Comparison of ENCODE assay signal across 10 cellular contexts in genomic region chr19:1018932-1019615, GRCh38. TPM values are rescaled to one million over a fixed set of nuclear protein-coding genes. Genes with fewer than 3 reads are reported as not detected.
DNase-seq lines count a peak whose midpoint lies in the region; ATAC-seq and TF ChIP-seq lines count a peak whose summit lies in the region.
"Had no signal": no experiment of that assay in that cellular context is flagged by ENCODE, and none has a peak within 500 bp of the region (broad histone marks: within the 10 kb centered on the region; RNA-seq: fewer than 3 reads in every experiment).

No MANE protein-coding gene starts in this region.

- WGBS in gastroesophageal sphincter (ENCODE audit: low coverage in 1 of 2), 2 donors, result 67 to 100% methylated on average over 1 of the region's 17 CpGs

- H3K4me2 ChIP-seq in GM23338, result peak overlapping the region; percentile 87

- H3K9me3 Mint-ChIP-seq in GM23338, result peaks cover 3% of the 10 kb centered on the region; the same call in 2 of the 3 replicates

- no peaks in the 10 kb centered on the region for H3K36me3 ChIP-seq in GM23338 (ENCODE audit: insufficient read depth)
- peaks cover 0 to 21% of the 10 kb centered on the region in 2 donors for H3K36me3 ChIP-seq in gastroesophageal sphincter
- peaks cover 0 to 2% (median under 1%) of the 10 kb centered on the region in 3 donors for H3K36me3 ChIP-seq in skeletal muscle tissue (ENCODE audit: control insufficient read depth in 3 of 3, insufficient read depth in 3 of 3, low read length in 3 of 3)

- H3K79me2 ChIP-seq in GM23338 (replicated peaks; ENCODE audit: insufficient read depth), result peaks cover 65% of the 10 kb centered on the region

- H2AFZ ChIP-seq in GM23338, result no peak overlapping the region

- TF ChIP-seq POLR2A in gastroesophageal sphincter (IDR thresholded peaks at IDR 0.05), result no peak

- peaks cover 26% of the 10 kb centered on the region for H3K4me1 Mint-ChIP-seq in GM23338

- no peak for DNase-seq in GM23338 (ENCODE audit: low spot score)
- no peak for DNase-seq in NCI-H1105 (lab: John Stamatoyannopoulos, UW)
- DNase-seq in pons (ENCODE audit: low spot score), result no peak
- DNase-seq: effector CD8-positive, alpha-beta T cell had no signal

- H3K4me1 ChIP-seq in GM23338 (ENCODE audit: insufficient read depth) (peaks cover 8% of the 10 kb centered on the region; the same call in 1 of the 2 replicates), gastroesophageal sphincter (peaks cover 0 to 83% (median 59%) of the 10 kb centered on the region in 3 donors), skeletal muscle tissue (ENCODE audit: control insufficient read depth in 3 of 3, insufficient read depth in 3 of 3, low read length in 3 of 3) (peaks cover 54 to 67% (median 65%) of the 10 kb centered on the region in 3 donors)

- H3K4me3 Mint-ChIP-seq in GM23338, result peak overlapping the region; percentile 94

- H3F3A ChIP-seq in GM23338 (replicated peaks; ENCODE audit: low read depth), result peaks cover 14% of the 10 kb centered on the region; the same call in 1 of the 2 replicates

- H3K27me3 Mint-ChIP-seq in GM23338 (ENCODE audit: insufficient read depth, low read depth, poor library complexity), result peaks cover 16% of the 10 kb centered on the region

- peaks cover 15% of the 10 kb centered on the region for H4K20me1 ChIP-seq in GM23338 (replicated peaks; ENCODE audit: insufficient read depth)

- no peak overlapping the region for H3K27ac Mint-ChIP-seq in GM23338

- no peak for TF ChIP-seq CTCF in GM23338 (conservative IDR thresholded peaks at IDR 0.05; ENCODE audit: low read depth in 2 of 2)
- TF ChIP-seq CTCF in VCaP (conservative IDR thresholded peaks at IDR 0.05), result no peak
- TF ChIP-seq CTCF in gastroesophageal sphincter (IDR thresholded peaks at IDR 0.05), result no peak

- H3K9ac ChIP-seq in skeletal muscle tissue (ENCODE audit: low read depth in 1 of 3, low read length in 3 of 3), result peak overlapping the region; percentile 59 to 94 (median 90)

- H3K4me3 ChIP-seq in GM23338 (peak overlapping the region; percentile 91), gastroesophageal sphincter (peak overlapping the region; percentile 73 to 85), skeletal muscle tissue (ENCODE audit: low read length in 3 of 3) (peak overlapping the region; percentile 88 to 94 (median 91))

- no peaks in the 10 kb centered on the region for H3K9me3 ChIP-seq in gastroesophageal sphincter
- no peaks in the 10 kb centered on the region for H3K9me3 ChIP-seq in skeletal muscle tissue (ENCODE audit: control insufficient read depth in 3 of 3, low read length in 3 of 3)

- H3K27me3 ChIP-seq in GM23338 (ENCODE audit: insufficient read depth), result no peaks in the 10 kb centered on the region
- H3K27me3 ChIP-seq in gastroesophageal sphincter, result no peaks in the 10 kb centered on the region
- H3K27me3 ChIP-seq in skeletal muscle tissue (ENCODE audit: control insufficient read depth in 3 of 3, insufficient read depth in 3 of 3, low read length in 3 of 3), result no peaks in the 10 kb centered on the region

- no peak overlapping the region for H3K27ac ChIP-seq in GM23338 (ENCODE audit: low read depth)
- peak overlapping the region; percentile 87; the same call in 1 of the 2 replicates for H3K27ac ChIP-seq in VCaP
- H3K27ac ChIP-seq in gastroesophageal sphincter, result peak overlapping the region in 2 of 4 donors; percentile 99
- H3K27ac ChIP-seq in skeletal muscle tissue (ENCODE audit: low read depth, low read length), result no peak overlapping the region

- no peaks in the 10 kb centered on the region for H3K9me2 ChIP-seq in GM23338 (ENCODE audit: insufficient read depth)

- no peak for TF ChIP-seq EP300 in gastroesophageal sphincter (IDR thresholded peaks at IDR 0.05)

- peaks cover 2% of the 10 kb centered on the region; the same call in 2 of the 3 replicates for H3K36me3 Mint-ChIP-seq in GM23338 (ENCODE audit: low read depth)

- ATAC-seq in GM23338 (no peak), gastroesophageal sphincter (no peak), GM18519 (IDR thresholded peaks at IDR 0.05; ENCODE audit: low FRiP score, unreplicated experiment) (no peak), HG03139 (IDR thresholded peaks at IDR 0.05; ENCODE audit: unreplicated experiment) (no peak)

TF ChIP-seq in GM23338, 12 proteins besides CTCF, POLR2A, EP300 and RAD21 (continues in another document):
- no peak for TF ChIP-seq REST (IDR thresholded peaks at IDR 0.05; ENCODE audit: unreplicated experiment)
- no peak for TF ChIP-seq JUNB (IDR thresholded peaks at IDR 0.05; ENCODE audit: unreplicated experiment)
- no peak for TF ChIP-seq NANOG (IDR thresholded peaks at IDR 0.05; ENCODE audit: borderline replicate concordance)
- TF ChIP-seq CREB1 (CRISPR knock-in tag; IDR thresholded peaks at IDR 0.05; ENCODE audit: low read depth), result no peak
- TF ChIP-seq ETS1 (IDR thresholded peaks at IDR 0.05), result no peak
- no peak for TF ChIP-seq STAT1 (IDR thresholded peaks at IDR 0.05; ENCODE audit: unreplicated experiment)
- TF ChIP-seq POLR2AphosphoS5 (IDR thresholded peaks at IDR 0.05; ENCODE audit: low read depth), result no peak
- no peak for TF ChIP-seq EZH2 (IDR thresholded peaks at IDR 0.05; ENCODE audit: low read depth, unreplicated experiment)
- no peak for TF ChIP-seq ZNF331 (CRISPR knock-in tag; IDR thresholded peaks at IDR 0.05; ENCODE audit: low read depth)
- no peak for TF ChIP-seq ZNF114 (CRISPR knock-in tag; IDR thresholded peaks at IDR 0.05)

RNA-seq across cellular contexts. Expression of gene TMEM259, which starts 1.8 kb away (rescaled TPM):
- total RNA-seq in GM23338 (2014; rRNA removed; shearing (Covaris generic)), result 144 and 196 TPM in 2 replicates
- polyA plus RNA-seq in GM23338 (2016; fragmentation: Nextera tagmentation; extraction: Ambion mirVana), result 82.8 and 84.5 TPM in 2 replicates
- total RNA-seq in gastroesophageal sphincter, result 100 to 1,000 TPM; 146 to 179 (median 154) TPM
- 25.6 TPM for total RNA-seq in skeletal muscle tissue

RNA-seq across cellular contexts. Expression of gene RNU6-2, which starts 2.2 kb away (rescaled TPM):
- total RNA-seq in GM23338 (2014; rRNA removed; shearing (Covaris generic)), result not detected in 2 replicates
- not detected in 2 replicates for polyA plus RNA-seq in GM23338 (2016; fragmentation: Nextera tagmentation; extraction: Ambion mirVana)
- total RNA-seq in gastroesophageal sphincter (not detected), skeletal muscle tissue (not detected)
- total RNA-seq: NCI-H460 had no signal

RNA-seq across cellular contexts. Expression of gene CNN2, which starts 7.3 kb away (rescaled TPM):
- 392 and 426 TPM in 2 replicates for total RNA-seq in GM23338 (2014; rRNA removed; shearing (Covaris generic))
- polyA plus RNA-seq in GM23338 (2016; fragmentation: Nextera tagmentation; extraction: Ambion mirVana), result 314 and 330 TPM in 2 replicates
- total RNA-seq in gastroesophageal sphincter (100 to 1,000 TPM in 1 of 4 donors, 10 to 100 TPM in 3; 52.9 to 103 (median 75.2) TPM), skeletal muscle tissue (40.2 TPM)

RNA-seq across cellular contexts. Expression of gene GRIN3B, which starts 18.9 kb away (rescaled TPM):
- 0.23 and 2.8 TPM in 2 replicates for total RNA-seq in GM23338 (2014; rRNA removed; shearing (Covaris generic))
- polyA plus RNA-seq in GM23338 (2016; fragmentation: Nextera tagmentation; extraction: Ambion mirVana), result 0.11 and 0.28 TPM in 2 replicates
- total RNA-seq in gastroesophageal sphincter (not detected), skeletal muscle tissue (not detected)
- total RNA-seq: NCI-H460 had no signal

RNA-seq across cellular contexts. Expression of gene ABCA7, which starts 20.8 kb away (rescaled TPM):
- 18.1 and 22.2 TPM in 2 replicates for total RNA-seq in GM23338 (2014; rRNA removed; shearing (Covaris generic))
- 27.4 and 30.3 TPM in 2 replicates for polyA plus RNA-seq in GM23338 (2016; fragmentation: Nextera tagmentation; extraction: Ambion mirVana)
- total RNA-seq in gastroesophageal sphincter (10 to 100 TPM in 1 of 4 donors, 1 to 10 TPM in 3; 3.9 to 14.3 (median 6.4) TPM), skeletal muscle tissue (6.8 TPM)
